Comparison of ENCODE assay signal across 8 cellular contexts in genomic region chr14:69610859-69611263, GRCh38. TPM values are rescaled to one million over a fixed set of nuclear protein-coding genes. Genes with fewer than 3 reads are reported as not detected.
DNase-seq lines count a peak whose midpoint lies in the region; ATAC-seq and TF ChIP-seq lines count a peak whose summit lies in the region.

No MANE protein-coding gene starts in this region.

- peaks cover 0 to 2% (median 0%) of the 10 kb centered on the region in 7 donors for H3K9me3 Mint-ChIP-seq in CD4-positive, CD25-positive, alpha-beta regulatory T cell
- no peaks in the 10 kb centered on the region for H3K9me3 Mint-ChIP-seq in memory B cell

- peak overlapping the region; percentile 74 for H3K27ac ChIP-seq in CD4-positive, CD25-positive, alpha-beta regulatory T cell (ENCODE audit: insufficient read depth, low read length, poor library complexity, severe bottlenecking)
- peak overlapping the region; percentile 97 to 99 for H3K27ac ChIP-seq in breast epithelium
- peak overlapping the region; percentile 79 for H3K27ac ChIP-seq in vagina

- peak overlapping the region; percentile 63 to 91 (median 87) for H3K27ac Mint-ChIP-seq in CD4-positive, CD25-positive, alpha-beta regulatory T cell
- peak overlapping the region; percentile 99 for H3K27ac Mint-ChIP-seq in memory B cell

- H3K27me3 ChIP-seq in CD4-positive, CD25-positive, alpha-beta regulatory T cell (ENCODE audit: control insufficient read depth, insufficient read depth, low read length) = no peaks in the 10 kb centered on the region
- no peaks in the 10 kb centered on the region for H3K27me3 ChIP-seq in breast epithelium
- H3K27me3 ChIP-seq in vagina = no peaks in the 10 kb centered on the region

- TF ChIP-seq CTCF in breast epithelium (IDR thresholded peaks at IDR 0.05) = no peak
- no peak for TF ChIP-seq CTCF in vagina (IDR thresholded peaks at IDR 0.05)

- peak overlapping the region; percentile 86 to 88 (median 88) for H3K4me3 Mint-ChIP-seq in CD4-positive, CD25-positive, alpha-beta regulatory T cell
- H3K4me3 Mint-ChIP-seq in memory B cell = peak overlapping the region; percentile 74

- TF ChIP-seq POLR2A in breast epithelium (IDR thresholded peaks at IDR 0.05) (no peak), vagina (IDR thresholded peaks at IDR 0.05) (no peak)

- peak overlapping the region; percentile 87 for H3K4me3 ChIP-seq in CD4-positive, CD25-positive, alpha-beta regulatory T cell (ENCODE audit: low read depth, low read length)
- peak overlapping the region; percentile 72 for H3K4me3 ChIP-seq in Jurkat, Clone E6-1 (ENCODE audit: low read length)
- H3K4me3 ChIP-seq in breast epithelium (peak overlapping the region; percentile 40 to 98 (median 89)), vagina (peak overlapping the region; percentile 92 to 93)

- H3K36me3 Mint-ChIP-seq in CD4-positive, CD25-positive, alpha-beta regulatory T cell = no peaks in the 10 kb centered on the region
- H3K36me3 Mint-ChIP-seq in memory B cell = no peaks in the 10 kb centered on the region

- ATAC-seq in CD4-positive, CD25-positive, alpha-beta regulatory T cell (ENCODE audit: low read depth in 2 of 2) = no peak
- ATAC-seq in memory B cell (ENCODE audit: low read depth) (no peak), HG03159 (IDR thresholded peaks at IDR 0.05; ENCODE audit: unreplicated experiment) (no peak)

- DNase-seq in CD4-positive, CD25-positive, alpha-beta regulatory T cell = no peak
- DNase-seq in Jurkat, Clone E6-1 (ENCODE audit: low read depth, low spot score) = no peak
- DNase-seq in breast epithelium (ENCODE audit: low spot score in 2 of 2) (no peak), memory B cell (ENCODE audit: low spot score in 2 of 2) (no peak), vagina (ENCODE audit: extremely low spot score in 2 of 2) (no peak), islet precursor cell (no peak)
- DNase-seq in stimulated activated CD4-positive, alpha-beta T cell treated with anti-CD3 and anti-CD28 coated beads, Interleukin-2, amount 100 ng/mL, for 48 hours = no peak

- no peaks in the 10 kb centered on the region for H3K36me3 ChIP-seq in CD4-positive, CD25-positive, alpha-beta regulatory T cell (ENCODE audit: control insufficient read depth, insufficient read depth, low read length)
- H3K36me3 ChIP-seq in breast epithelium = no peaks in the 10 kb centered on the region
- no peaks in the 10 kb centered on the region for H3K36me3 ChIP-seq in vagina

- no peaks in the 10 kb centered on the region for H3K9me3 ChIP-seq in CD4-positive, CD25-positive, alpha-beta regulatory T cell (ENCODE audit: control insufficient read depth in 2 of 2, low read length in 2 of 2)
- no peaks in the 10 kb centered on the region for H3K9me3 ChIP-seq in breast epithelium
- no peaks in the 10 kb centered on the region for H3K9me3 ChIP-seq in vagina

- peaks cover 29 to 55% (median 39%) of the 10 kb centered on the region in 4 donors for H3K4me1 Mint-ChIP-seq in CD4-positive, CD25-positive, alpha-beta regulatory T cell
- peaks cover 37% of the 10 kb centered on the region for H3K4me1 Mint-ChIP-seq in memory B cell

- intact Hi-C loops in breast epithelium (cut with DNase I; ENCODE audit: low total_unique reads) (loop anchor here (10.0 kb wide), 1 partner anchor 64 kb away; no protein-coding TSS in a partner anchor), vagina (cut with DNase I) (loop anchor here (5.0 kb wide), 1 partner anchor 101 kb away; no protein-coding TSS in a partner anchor)

- no peaks in the 10 kb centered on the region for H3K27me3 Mint-ChIP-seq in CD4-positive, CD25-positive, alpha-beta regulatory T cell
- no peaks in the 10 kb centered on the region for H3K27me3 Mint-ChIP-seq in memory B cell

- peaks cover 48% of the 10 kb centered on the region for H3K4me1 ChIP-seq in CD4-positive, CD25-positive, alpha-beta regulatory T cell (ENCODE audit: control insufficient read depth, insufficient read depth, low read length, poor library complexity, severe bottlenecking)
- H3K4me1 ChIP-seq in breast epithelium (peaks cover 0 to 21% of the 10 kb centered on the region in 2 donors), vagina (peaks cover 62% of the 10 kb centered on the region)

RNA-seq across cellular contexts. Expression of gene SUSD6, which starts 0.5 kb away (rescaled TPM):
- 101 TPM for total RNA-seq in CD4-positive, CD25-positive, alpha-beta regulatory T cell
- polyA plus RNA-seq in CD4-positive, CD25-positive, alpha-beta regulatory T cell = 10 to 100 TPM in 1 of 4 donors, 1 to 10 TPM in 3; 7.7 to 15.2 (median 9.0) TPM
- polyA plus RNA-seq in Jurkat, Clone E6-1 (2012; ENCODE audit: insufficient read depth, insufficient read length) = 6.7 TPM
- total RNA-seq in breast epithelium (10 to 100 TPM; 30.2 to 55.9 (median 55.7) TPM), vagina (36.6 TPM)

RNA-seq across cellular contexts. Expression of gene CCDC177, which starts 36.2 kb away (rescaled TPM):
- total RNA-seq in CD4-positive, CD25-positive, alpha-beta regulatory T cell = not detected
- polyA plus RNA-seq in CD4-positive, CD25-positive, alpha-beta regulatory T cell = not detected
- not detected for polyA plus RNA-seq in Jurkat, Clone E6-1 (2012; ENCODE audit: insufficient read depth, insufficient read length)
- total RNA-seq in breast epithelium (under 1 TPM in 2 of 3 donors, not detected in 1; 0.29 to 0.33 TPM), vagina (not detected)
